Comparison of ENCODE assay signal across 8 cellular contexts in the genomic region with DNA sequence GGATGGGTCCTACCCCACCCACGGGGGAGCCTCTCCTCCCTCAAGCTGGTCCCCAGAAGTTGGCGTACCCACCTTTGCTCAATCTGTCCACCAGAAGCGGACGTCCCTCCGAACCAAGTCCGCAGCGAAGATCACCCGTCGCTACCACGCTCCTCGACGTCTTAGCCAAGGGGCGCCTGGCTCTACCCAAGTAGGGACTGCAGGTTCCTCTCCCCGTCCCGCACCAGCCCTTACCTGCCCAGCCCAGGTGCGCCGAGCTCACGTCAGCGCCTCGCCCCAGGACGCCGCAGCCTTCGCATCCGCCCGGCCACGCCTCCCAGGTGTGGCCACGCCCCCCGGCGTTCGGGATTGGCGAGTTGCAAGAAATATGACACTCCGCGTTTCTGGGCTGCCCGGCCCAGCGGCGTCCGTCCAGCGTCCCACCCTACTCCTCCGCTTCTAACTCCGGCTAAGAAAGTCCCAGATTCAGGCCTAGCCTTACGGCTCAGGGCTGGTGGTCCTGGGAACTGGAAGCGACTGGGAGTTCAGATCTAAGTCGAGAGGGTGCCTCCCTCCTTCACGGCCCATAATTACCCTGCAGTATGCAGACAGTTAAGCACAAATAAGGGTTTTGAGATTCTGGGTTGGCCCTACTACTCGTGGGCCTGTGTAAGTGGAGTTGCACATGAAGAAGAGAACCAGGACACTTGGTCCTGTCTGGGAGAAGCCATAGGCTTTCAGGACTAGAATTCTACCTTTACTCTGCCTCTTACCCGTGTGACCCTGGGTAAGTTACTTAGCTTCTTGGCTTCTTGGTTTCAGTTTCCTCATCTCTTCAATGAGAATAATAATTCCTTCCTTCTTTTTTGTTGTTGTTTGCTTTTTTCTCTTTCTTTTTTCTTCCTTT. TPM values are rescaled to one million over a fixed set of nuclear protein-coding genes. Genes with fewer than 3 reads are reported as not detected.
A peak's percentile ranks its signal among the peaks of the same experiment; 100 is the strongest.
DNase-seq lines count a peak whose midpoint lies in the region; ATAC-seq, FAIRE-seq and TF ChIP-seq lines count a peak whose summit lies in the region.

A gene (minus strand): TSS at position 268 of the 886 bp plus-strand sequence. CDS start 4,729 bp downstream, outside the sequence.

- peaks cover 32% of the 10 kb centered on the region for H3K27me3 Mint-ChIP-seq in activated T-cell treated with anti-CD3 and anti-CD28 coated beads, Interleukin-2, amount 50 U/mL, for 72 hours (ENCODE audit: low read depth)
- H3K27me3 Mint-ChIP-seq in natural killer cell (ENCODE audit: low read depth in 2 of 2), result peaks cover 0 to 5% of the 10 kb centered on the region in 2 donors
- H3K27me3 Mint-ChIP-seq in stimulated activated naive CD8-positive, alpha-beta T cell treated with anti-CD3 and anti-CD28 coated beads, Interleukin-15, Interleukin-2, amounts not matched to agents 100 ng/mL and 50 ng/mL, for 24 hours, result peaks cover 19% of the 10 kb centered on the region

- intact Hi-C loops in natural killer cell (cut with micrococcal nuclease), result no loop called here

- H3K4me3 Mint-ChIP-seq in activated T-cell treated with anti-CD3 and anti-CD28 coated beads, Interleukin-2, amount 50 U/mL, for 72 hours, result peak within 1 kb of the TSS; percentile 73 to 83
- peak within 1 kb of the TSS; percentile 88 for H3K4me3 Mint-ChIP-seq in natural killer cell
- H3K4me3 Mint-ChIP-seq in stimulated activated naive CD8-positive, alpha-beta T cell treated with anti-CD3 and anti-CD28 coated beads, Interleukin-15, Interleukin-2, amounts not matched to agents 100 ng/mL and 50 ng/mL, for 24 hours, result peak within 1 kb of the TSS; percentile 71

- no peaks in the 10 kb centered on the region for H3K9me3 Mint-ChIP-seq in activated T-cell treated with anti-CD3 and anti-CD28 coated beads, Interleukin-2, amount 50 U/mL, for 72 hours
- no peaks in the 10 kb centered on the region for H3K9me3 Mint-ChIP-seq in natural killer cell
- no peaks in the 10 kb centered on the region for H3K9me3 Mint-ChIP-seq in stimulated activated naive CD8-positive, alpha-beta T cell treated with anti-CD3 and anti-CD28 coated beads, Interleukin-15, Interleukin-2, amounts not matched to agents 100 ng/mL and 50 ng/mL, for 24 hours

- no peak for TF ChIP-seq CTCF in natural killer cell (IDR thresholded peaks at IDR 0.05)

- DNase-seq in GM18507 (ENCODE audit: extremely low spot score, insufficient read length, low read depth) (peak; percentile 47), NCI-H510A (lab: John Stamatoyannopoulos, UW) (peak; percentile 89), fibroblast of gingiva (ENCODE audit: low read depth) (peak; percentile 36), natural killer cell (peak; percentile 66)
- peak; percentile 60 to 66 for DNase-seq in activated T-cell treated with anti-CD3 and anti-CD28 coated beads, Interleukin-2, amount 50 U/mL, for 72 hours

- ATAC-seq in HG02981 (IDR thresholded peaks at IDR 0.05; ENCODE audit: unreplicated experiment) (peak; percentile 74), natural killer cell (peak; percentile 95 to 98 (median 97)), GM18870 (IDR thresholded peaks at IDR 0.05; ENCODE audit: unreplicated experiment) (no peak)
- peak; percentile 89 to 90 for ATAC-seq in activated T-cell treated with anti-CD3 and anti-CD28 coated beads, Interleukin-2, amount 50 U/mL, for 72 hours (replicated peaks in 1 of 2)

- H3K4me1 Mint-ChIP-seq in activated T-cell treated with anti-CD3 and anti-CD28 coated beads, Interleukin-2, amount 50 U/mL, for 72 hours (ENCODE audit: low read depth), result peaks cover 19% of the 10 kb centered on the region
- peaks cover 4 to 24% of the 10 kb centered on the region in 2 donors for H3K4me1 Mint-ChIP-seq in natural killer cell
- peaks cover 22% of the 10 kb centered on the region for H3K4me1 Mint-ChIP-seq in stimulated activated naive CD8-positive, alpha-beta T cell treated with anti-CD3 and anti-CD28 coated beads, Interleukin-15, Interleukin-2, amounts not matched to agents 100 ng/mL and 50 ng/mL, for 24 hours (ENCODE audit: low read depth)

- H3K27ac Mint-ChIP-seq in activated T-cell treated with anti-CD3 and anti-CD28 coated beads, Interleukin-2, amount 50 U/mL, for 72 hours, result no peak within 1 kb of the TSS
- peak within 1 kb of the TSS; percentile 81 to 89 for H3K27ac Mint-ChIP-seq in natural killer cell
- no peak within 1 kb of the TSS for H3K27ac Mint-ChIP-seq in stimulated activated naive CD8-positive, alpha-beta T cell treated with anti-CD3 and anti-CD28 coated beads, Interleukin-15, Interleukin-2, amounts not matched to agents 100 ng/mL and 50 ng/mL, for 24 hours

- H3K36me3 Mint-ChIP-seq in activated T-cell treated with anti-CD3 and anti-CD28 coated beads, Interleukin-2, amount 50 U/mL, for 72 hours (ENCODE audit: insufficient read depth in 2 of 2), result no peaks in the 10 kb centered on the region
- no peaks in the 10 kb centered on the region for H3K36me3 Mint-ChIP-seq in natural killer cell
- no peaks in the 10 kb centered on the region for H3K36me3 Mint-ChIP-seq in stimulated activated naive CD8-positive, alpha-beta T cell treated with anti-CD3 and anti-CD28 coated beads, Interleukin-15, Interleukin-2, amounts not matched to agents 100 ng/mL and 50 ng/mL, for 24 hours (ENCODE audit: low read depth)

- FAIRE-seq in GM18507 (lab: Jason Lieb, UNC), result peak; percentile 52

RNA-seq across cellular contexts. Expression of the gene that starts here (rescaled TPM):
- 1 to 10 TPM in 1 of 2 donors, under 1 TPM in 1; 0.49 to 2.3 TPM for total RNA-seq in activated T-cell treated with anti-CD3 and anti-CD28 coated beads, Interleukin-2, amount 50 U/mL, for 72 hours
- total RNA-seq in natural killer cell, result 10 to 100 TPM in 1 of 3 donors, 1 to 10 TPM in 2; 2.5 to 11.2 (median 3.8) TPM

Comparison
In these comparisons a context has a peak if more than half of its experiments do, and no peak if none do; other contexts are left out.
1. DNase-seq: peak in every context shown above with its lines; median percentile 89 in NCI-H510A; 66 in natural killer cell; 63 in activated T-cell treated with anti-CD3 and anti-CD28 coated beads, Interleukin-2, amount 50 U/mL, for 72 hours; 47 in GM18507; 36 in fibroblast of gingiva.
2. H3K27ac Mint-ChIP-seq: peak in natural killer cell (2 of 2); none in activated T-cell treated with anti-CD3 and anti-CD28 coated beads, Interleukin-2, amount 50 U/mL, for 72 hours (single experiment) and stimulated activated naive CD8-positive, alpha-beta T cell treated with anti-CD3 and anti-CD28 coated beads, Interleukin-15, Interleukin-2, amounts not matched to agents 100 ng/mL and 50 ng/mL, for 24 hours (single experiment).
3. Peak in every context shown above with its lines, with median percentiles within 50 percentile points of each other: H3K4me3 Mint-ChIP-seq.